Comparison of ENCODE assay signal across 8 cellular contexts in genomic region chr15:77421370-77421700, GRCh38. TPM values are rescaled to one million over a fixed set of nuclear protein-coding genes. Genes with fewer than 3 reads are reported as not detected.
DNase-seq lines count a peak whose midpoint lies in the region; ATAC-seq and TF ChIP-seq lines count a peak whose summit lies in the region.

No MANE protein-coding gene starts in this region.

- H3K9ac ChIP-seq in subcutaneous abdominal adipose tissue (ENCODE audit: low read length in 5 of 5): peak overlapping the region in 4 of 5 donors; percentile 87 to 99 (median 94)

- peaks cover 47% of the 10 kb centered on the region for H3K4me1 Mint-ChIP-seq in activated T-helper 2 cell treated with anti-CD3 and anti-CD28 coated beads, Interferon-gamma antibody, Interleukin-2, Interleukin-4, amounts not matched to agents 10 μg/mL and 5 μg/mL and 100 μg/mL, durations not matched to agents 14 hours and 24 hours and 36 hours (ENCODE audit: low read depth)
- peaks cover 59 to 80% of the 10 kb centered on the region in 2 donors for H3K4me1 Mint-ChIP-seq in immature natural killer cell

- H3K9me3 Mint-ChIP-seq in activated T-helper 2 cell treated with anti-CD3 and anti-CD28 coated beads, Interferon-gamma antibody, Interleukin-2, Interleukin-4, amounts not matched to agents 10 μg/mL and 5 μg/mL and 100 μg/mL, durations not matched to agents 14 hours and 24 hours and 36 hours: no peaks in the 10 kb centered on the region
- H3K9me3 Mint-ChIP-seq in immature natural killer cell: peaks cover 0 to 2% (median 0%) of the 10 kb centered on the region in 6 donors

- H3K27ac ChIP-seq in left ventricle myocardium inferior (replicated peaks) (peak overlapping the region; percentile 97), subcutaneous abdominal adipose tissue (ENCODE audit: low read depth, low read length) (peak overlapping the region; percentile 99)

- H3K36me3 ChIP-seq in left ventricle myocardium inferior: no peaks in the 10 kb centered on the region
- H3K36me3 ChIP-seq in subcutaneous abdominal adipose tissue (ENCODE audit: control insufficient read depth in 5 of 5, insufficient read depth in 5 of 5, low read length in 5 of 5): no peaks in the 10 kb centered on the region

- no peak for TF ChIP-seq CTCF in left ventricle myocardium inferior (IDR thresholded peaks at IDR 0.05; ENCODE audit: borderline replicate concordance)

- H3K4me3 ChIP-seq in left ventricle myocardium inferior (peak overlapping the region; percentile 97), subcutaneous abdominal adipose tissue (ENCODE audit: low read depth in 1 of 5, low read length in 5 of 5) (peak overlapping the region; percentile 82 to 98 (median 95))

- H3K9me3 ChIP-seq in left ventricle myocardium inferior (replicated peaks) (no peaks in the 10 kb centered on the region), subcutaneous abdominal adipose tissue (ENCODE audit: control insufficient read depth in 5 of 5, low read length in 5 of 5) (no peaks in the 10 kb centered on the region)

- H3K27me3 Mint-ChIP-seq in activated T-helper 2 cell treated with anti-CD3 and anti-CD28 coated beads, Interferon-gamma antibody, Interleukin-2, Interleukin-4, amounts not matched to agents 10 μg/mL and 5 μg/mL and 100 μg/mL, durations not matched to agents 14 hours and 24 hours and 36 hours (ENCODE audit: low read depth): no peaks in the 10 kb centered on the region
- H3K27me3 Mint-ChIP-seq in immature natural killer cell (ENCODE audit: low read depth in 3 of 3): peaks cover 10 to 25% (median 13%) of the 10 kb centered on the region in 3 donors

- H3K4me3 Mint-ChIP-seq in activated T-helper 2 cell treated with anti-CD3 and anti-CD28 coated beads, Interferon-gamma antibody, Interleukin-2, Interleukin-4, amounts not matched to agents 10 μg/mL and 5 μg/mL and 100 μg/mL, durations not matched to agents 14 hours and 24 hours and 36 hours (ENCODE audit: low read depth): peak overlapping the region; percentile 96
- peak overlapping the region; percentile 94 to 99 (median 98) for H3K4me3 Mint-ChIP-seq in immature natural killer cell

- DNase-seq in left ventricle myocardium inferior (no peak), Right ventricle myocardium superior (no peak), immature natural killer cell (no peak), NCI-H510A treated with DMSO at 0.1 percent for 48 hours (lab: John Stamatoyannopoulos, UW) (no peak)
- no peak for DNase-seq in activated T-helper 2 cell treated with anti-CD3 and anti-CD28 coated beads, Interferon-gamma antibody, Interleukin-2, Interleukin-4, amounts not matched to agents 10 μg/mL and 5 μg/mL and 100 μg/mL, durations not matched to agents 14 hours and 24 hours and 36 hours (ENCODE audit: low spot score)

- peaks cover 5% of the 10 kb centered on the region for H3K36me3 Mint-ChIP-seq in activated T-helper 2 cell treated with anti-CD3 and anti-CD28 coated beads, Interferon-gamma antibody, Interleukin-2, Interleukin-4, amounts not matched to agents 10 μg/mL and 5 μg/mL and 100 μg/mL, durations not matched to agents 14 hours and 24 hours and 36 hours (ENCODE audit: low read depth)
- H3K36me3 Mint-ChIP-seq in immature natural killer cell: no peaks in the 10 kb centered on the region

- peak overlapping the region; percentile 97 for H3K27ac Mint-ChIP-seq in activated T-helper 2 cell treated with anti-CD3 and anti-CD28 coated beads, Interferon-gamma antibody, Interleukin-2, Interleukin-4, amounts not matched to agents 10 μg/mL and 5 μg/mL and 100 μg/mL, durations not matched to agents 14 hours and 24 hours and 36 hours
- H3K27ac Mint-ChIP-seq in immature natural killer cell: peak overlapping the region; percentile 93 to 99 (median 98)

- intact Hi-C loops in left ventricle myocardium inferior (cut with micrococcal nuclease) (no loop called here), Right ventricle myocardium superior (cut with DNase I) (loop anchor here (5.0 kb wide), 1 partner anchor 76 kb away; no protein-coding TSS in a partner anchor)
- intact Hi-C loops in activated T-helper 2 cell treated with anti-CD3 and anti-CD28 coated beads, Interferon-gamma antibody, Interleukin-2, Interleukin-4, amounts not matched to agents 10 μg/mL and 5 μg/mL and 100 μg/mL, durations not matched to agents 14 hours and 24 hours and 36 hours (cut with micrococcal nuclease): loop anchor here (2.0 to 5.0 kb wide), 3 partner anchors 19 to 234 kb away; no protein-coding TSS in a partner anchor

- H3K4me1 ChIP-seq in left ventricle myocardium inferior (peaks cover 88% of the 10 kb centered on the region), subcutaneous abdominal adipose tissue (ENCODE audit: control insufficient read depth in 5 of 5, insufficient read depth in 5 of 5, low read length in 5 of 5) (peaks cover 0 to 61% (median 48%) of the 10 kb centered on the region in 5 donors)

- ATAC-seq in Right ventricle myocardium superior (ENCODE audit: poor library complexity) (no peak), esophagus mucosa (no peak), HG02840 (IDR thresholded peaks at IDR 0.05; ENCODE audit: low FRiP score, unreplicated experiment) (no peak)

- H3K27me3 ChIP-seq in left ventricle myocardium inferior (ENCODE audit: low read depth): no peaks in the 10 kb centered on the region
- H3K27me3 ChIP-seq in subcutaneous abdominal adipose tissue (ENCODE audit: control insufficient read depth in 5 of 5, insufficient read depth in 4 of 5, low read length in 5 of 5): no peaks in the 10 kb centered on the region

RNA-seq across cellular contexts. Expression of gene HMG20A, which starts 0.6 kb away (rescaled TPM):
- 30.5 TPM for total RNA-seq in left ventricle myocardium inferior
- total RNA-seq in Right ventricle myocardium superior: 28.8 TPM
- total RNA-seq in activated T-helper 2 cell treated with anti-CD3 and anti-CD28 coated beads, Interferon-gamma antibody, Interleukin-2, Interleukin-4, amounts not matched to agents 10 μg/mL and 5 μg/mL and 100 μg/mL, durations not matched to agents 14 hours and 24 hours and 36 hours: 43.8 and 49.8 TPM in 2 replicates
- polyA plus RNA-seq in immature natural killer cell: 10 to 100 TPM; 26.8 to 56.2 (median 53.1) TPM
- 12.6 TPM for total RNA-seq in esophagus mucosa

RNA-seq across cellular contexts. Expression of gene PEAK1, which starts 1.4 kb away (rescaled TPM):
- total RNA-seq in left ventricle myocardium inferior (75.2 TPM), Right ventricle myocardium superior (59.9 TPM), esophagus mucosa (10.5 TPM)
- 26.0 and 27.0 TPM in 2 replicates for total RNA-seq in activated T-helper 2 cell treated with anti-CD3 and anti-CD28 coated beads, Interferon-gamma antibody, Interleukin-2, Interleukin-4, amounts not matched to agents 10 μg/mL and 5 μg/mL and 100 μg/mL, durations not matched to agents 14 hours and 24 hours and 36 hours
- polyA plus RNA-seq in immature natural killer cell: 1 to 10 TPM in 2 of 3 donors, under 1 TPM in 1; 0.77 to 7.2 (median 2.5) TPM
